1 cellular context compared by ENCODE assay signal in the genomic region with DNA sequence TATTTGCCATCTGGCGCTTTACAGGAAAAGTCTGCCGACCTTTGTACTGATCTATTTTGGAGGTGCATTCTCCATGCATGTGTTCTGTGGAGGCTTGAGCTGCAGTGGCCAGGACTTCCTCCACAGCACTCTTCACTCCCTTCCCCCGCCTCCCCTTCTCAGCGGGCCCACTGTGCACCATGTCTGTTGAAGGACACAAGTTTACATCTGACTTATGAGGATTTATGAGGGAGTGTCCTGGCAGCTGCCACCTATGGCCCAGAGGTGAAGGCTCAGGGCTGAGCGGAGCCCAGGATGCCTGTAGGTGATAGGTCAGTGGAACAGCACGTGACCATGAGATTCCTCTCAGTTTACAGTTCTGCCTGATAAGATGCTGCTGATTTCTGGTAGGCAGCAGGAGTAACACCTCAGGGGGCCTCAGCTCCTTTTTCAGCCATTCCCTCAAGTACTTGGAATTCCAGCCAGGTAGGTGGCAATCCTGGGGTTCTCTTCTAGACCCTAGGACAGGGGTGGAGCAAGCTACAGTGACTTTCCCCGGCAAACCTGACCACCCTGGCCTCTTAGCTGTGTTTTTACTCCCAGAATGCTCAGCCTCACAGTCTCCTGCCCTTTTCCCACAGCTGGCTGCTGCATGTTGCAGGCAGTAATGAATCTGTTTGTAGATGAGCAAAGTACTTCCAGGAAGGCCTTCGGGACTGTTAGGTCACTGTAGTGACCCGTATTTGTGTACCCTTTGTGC.
TF ChIP-seq lines count a peak whose summit lies in the region.

No MANE protein-coding gene starts in this region.

TF ChIP-seq in IMR-90, 13 proteins besides CTCF, POLR2A, EP300 and RAD21:
- TF ChIP-seq MAFK (IDR thresholded peaks at IDR 0.05; ENCODE audit: low read depth, low read length) (no peak), RFX5 (IDR thresholded peaks at IDR 0.05; ENCODE audit: low read depth, low read length) (no peak), USF2 (IDR thresholded peaks at IDR 0.05; ENCODE audit: low read depth, low read length) (peak; percentile 41; the same call in 1 of the 2 replicates), CEBPB (IDR thresholded peaks at IDR 0.05; ENCODE audit: low read depth, low read length) (no peak)
